In the genomic region with DNA sequence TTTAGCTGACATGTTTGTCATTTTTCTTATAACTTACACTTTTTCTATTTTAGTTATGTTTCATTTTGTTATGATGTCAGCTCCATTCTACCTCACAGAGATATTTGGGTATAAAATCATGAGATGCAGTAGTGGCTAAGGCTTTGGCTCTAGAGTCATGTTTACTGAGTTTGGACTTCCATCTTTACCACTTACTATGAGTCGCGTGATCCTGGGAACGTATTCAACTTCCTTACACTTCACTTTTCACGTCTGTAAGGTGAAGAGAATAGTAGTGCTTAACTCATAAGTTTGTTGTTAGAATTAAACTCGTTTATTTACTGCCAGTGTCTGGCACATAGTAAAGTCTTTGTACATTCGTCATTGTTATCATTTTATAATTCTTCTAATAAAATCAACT, we compare ENCODE assay signal across 10 cellular contexts.
A peak's percentile ranks its signal among the peaks of the same experiment; 100 is the strongest.
DNase-seq lines count a peak whose midpoint lies in the region; ATAC-seq, FAIRE-seq and TF ChIP-seq lines count a peak whose summit lies in the region.
"Had no signal": no experiment of that assay in that cellular context is flagged by ENCODE, and none has a peak within 500 bp of the region (broad histone marks: within the 10 kb centered on the region; RNA-seq: fewer than 3 reads in every experiment).

No MANE protein-coding gene starts in this region.

- CTCF ChIA-PET in PC-9 (lab: Charles Lee) (interaction anchor here (0.8 to 2.0 kb wide), 18 partner anchors 11 to 513 kb away, joined by 3 to 63 read pairs (median 4); a partner anchor contains a TSS), endothelial cell of umbilical vein (lab: Charles Lee) (interaction anchor here (0.6 to 6.0 kb wide), 131 partner anchors 8 to 547 kb away, joined by 3 to 469 read pairs (median 6); a partner anchor contains a TSS)

- no peak overlapping the region for H3K4ac ChIP-seq in neuronal stem cell (ENCODE audit: low read length)

- no peak overlapping the region for H2BK5ac ChIP-seq in neuronal stem cell (ENCODE audit: low read length)

- FAIRE-seq in G401.6 (lab: Jason Lieb, UNC) (peak; percentile 13), endothelial cell of umbilical vein (lab: Jason Lieb, UNC) (no peak)

- no peak overlapping the region for H3K14ac ChIP-seq in neuronal stem cell (ENCODE audit: low read length)

- ATAC-seq in HG03520 (IDR thresholded peaks at IDR 0.05; ENCODE audit: unreplicated experiment) (no peak), GM21423 (IDR thresholded peaks at IDR 0.05; ENCODE audit: unreplicated experiment) (no peak)

- H3K4me3 ChIP-seq in PC-9 (no peak overlapping the region), endothelial cell of umbilical vein (replicated peaks in 1 of 3; ENCODE audit: insufficient read depth in 1 of 3, low read depth in 1 of 3, low read length in 3 of 3) (no peak overlapping the region), neuronal stem cell (ENCODE audit: low read length in 2 of 2) (no peak overlapping the region), osteoblast (ENCODE audit: insufficient read depth, low read length) (no peak overlapping the region)
- H3K4me3 ChIP-seq: BLaER1, GM12878 had no signal

- no peak for TF ChIP-seq CTCF in PC-9 (conservative IDR thresholded peaks at IDR 0.05)
- no peak for TF ChIP-seq CTCF in endothelial cell of umbilical vein (IDR thresholded peaks at IDR 0.05; ENCODE audit: extremely low read depth in 1 of 2, insufficient read depth in 1 of 2, low read depth in 1 of 2, low read length in 2 of 2)
- no peak for TF ChIP-seq CTCF in osteoblast (IDR thresholded peaks at IDR 0.05; ENCODE audit: extremely low read depth, low read depth, low read length)

- H4K91ac ChIP-seq in neuronal stem cell (ENCODE audit: low read depth, low read length, poor library complexity): no peak overlapping the region

- no peak for TF ChIP-seq POLR2A in endothelial cell of umbilical vein (IDR thresholded peaks at IDR 0.05; ENCODE audit: low read depth, low read length)

- peak overlapping the region; percentile 88; the same call in 1 of the 2 replicates for H3K27ac ChIP-seq in PC-9
- no peak overlapping the region for H3K27ac ChIP-seq in endothelial cell of umbilical vein (ENCODE audit: insufficient read depth, low read depth, low read length)
- peak overlapping the region; percentile 49 for H3K27ac ChIP-seq in neuronal stem cell (replicated peaks; ENCODE audit: low read length)
- H3K27ac ChIP-seq in osteoblast (ENCODE audit: low read depth, low read length): no peak overlapping the region
- H3K27ac ChIP-seq: BLaER1 had no signal

- no peak overlapping the region for H2BK15ac ChIP-seq in neuronal stem cell (ENCODE audit: low read length)

- no peak overlapping the region for H3K18ac ChIP-seq in neuronal stem cell (ENCODE audit: low read length)

- H3K36me3 ChIP-seq in PC-9 (ENCODE audit: low read depth) (no peaks in the 10 kb centered on the region), endothelial cell of umbilical vein (ENCODE audit: control insufficient read depth in 2 of 2, extremely low read depth in 1 of 2, insufficient read depth in 2 of 2, low read length in 2 of 2) (no peaks in the 10 kb centered on the region), neuronal stem cell (replicated peaks in 1 of 2; ENCODE audit: control insufficient read depth in 2 of 2, insufficient read depth in 2 of 2, low read length in 2 of 2) (no peaks in the 10 kb centered on the region), osteoblast (ENCODE audit: insufficient read depth, low read length) (no peaks in the 10 kb centered on the region)

- intact Hi-C loops in PC-9 (cut with micrococcal nuclease; ENCODE audit: unreplicated experiment) (loop anchor here (5.0 to 10.0 kb wide), 3 partner anchors 303 to 673 kb away; no protein-coding TSS in a partner anchor), endothelial cell of umbilical vein (cut with micrococcal nuclease) (loop anchor here (5.0 kb wide), 2 partner anchors 100 to 355 kb away; no protein-coding TSS in a partner anchor)

- H2BK120ac ChIP-seq in neuronal stem cell (ENCODE audit: low read depth, low read length): no peak overlapping the region

- H3K9ac ChIP-seq in endothelial cell of umbilical vein (replicated peaks; ENCODE audit: extremely low read depth, insufficient read depth, low read length) (no peak overlapping the region), neuronal stem cell (ENCODE audit: low read depth, low read length, poor library complexity) (no peak overlapping the region)
- H3K9ac ChIP-seq: BLaER1 had no signal

- H3K9me1 ChIP-seq in endothelial cell of umbilical vein (replicated peaks; ENCODE audit: control insufficient read depth, extremely low read depth, insufficient read depth, low read length): no peaks in the 10 kb centered on the region

- DNase-seq in PC-9 (no peak), endothelial cell of umbilical vein (ENCODE audit: low read depth, low spot score) (peak; percentile 21), neuronal stem cell (ENCODE audit: low spot score) (no peak), osteoblast (ENCODE audit: insufficient read length, low spot score, missing footprints) (no peak)
- DNase-seq: GOT3 had no signal

- H4K8ac ChIP-seq in neuronal stem cell (ENCODE audit: low read depth, low read length): no peak overlapping the region

- POLR2A ChIA-PET in PC-9 (lab: Charles Lee; ENCODE audit: unreplicated experiment) (interaction anchor here (0.6 to 1.1 kb wide), 4 partner anchors 13 to 489 kb away, joined by 6 to 19 read pairs (median 8); no protein-coding TSS in a partner anchor), endothelial cell of umbilical vein (lab: Charles Lee) (interaction anchor here (1.2 to 1.4 kb wide), 2 partner anchors 466 to 489 kb away, joined by 3 to 8 read pairs; no protein-coding TSS in a partner anchor)

- no peaks in the 10 kb centered on the region for H3K79me1 ChIP-seq in neuronal stem cell (ENCODE audit: low read depth, low read length)

- H3K9me3 ChIP-seq in PC-9 (ENCODE audit: insufficient read depth, low read depth): no peaks in the 10 kb centered on the region
- no peaks in the 10 kb centered on the region for H3K9me3 ChIP-seq in endothelial cell of umbilical vein (replicated peaks; ENCODE audit: control insufficient read depth, insufficient read depth, low read length)
- H3K9me3 ChIP-seq in neuronal stem cell (replicated peaks in 1 of 2; ENCODE audit: control insufficient read depth in 2 of 2, insufficient read depth in 1 of 2, low read depth in 1 of 2, low read length in 2 of 2): no peaks in the 10 kb centered on the region
- no peaks in the 10 kb centered on the region for H3K9me3 ChIP-seq in osteoblast (ENCODE audit: low read depth, low read length)
- H3K9me3 ChIP-seq: BLaER1 had no signal

- no CpG with 5 or more reads among the region's 6 CpGs for WGBS in neuronal stem cell (ENCODE audit: extremely low coverage in 2 of 2, insufficient read length in 2 of 2, insufficient replicate concordance in 1 of 2), 2 donors

- H2BK12ac ChIP-seq in neuronal stem cell (ENCODE audit: low read length): no peak overlapping the region

- dilution Hi-C loops in endothelial cell of umbilical vein (cut with MboI; ENCODE audit: extremely low pct_ligation_motif_present, low sequenced_read_pairs): loop anchor here (25.0 kb wide), 1 partner anchor 445 kb away; no protein-coding TSS in a partner anchor

- no peaks in the 10 kb centered on the region for H4K20me1 ChIP-seq in PC-9 (ENCODE audit: insufficient read depth)
- no peaks in the 10 kb centered on the region for H4K20me1 ChIP-seq in endothelial cell of umbilical vein (replicated peaks; ENCODE audit: control insufficient read depth, extremely low read depth, insufficient read depth, low read length)
- H4K20me1 ChIP-seq in osteoblast (ENCODE audit: insufficient read depth, low read length): no peaks in the 10 kb centered on the region

- H3K27me3 ChIP-seq in PC-9 (ENCODE audit: insufficient read depth, low read depth): no peaks in the 10 kb centered on the region
- no peaks in the 10 kb centered on the region for H3K27me3 ChIP-seq in endothelial cell of umbilical vein (ENCODE audit: control insufficient read depth in 2 of 2, insufficient read depth in 2 of 2, low read length in 2 of 2)
- peaks cover 0 to 2% (median 0%) of the 10 kb centered on the region in 3 experiments for H3K27me3 ChIP-seq in neuronal stem cell (ENCODE audit: control insufficient read depth in 3 of 3, insufficient read depth in 3 of 3, low read depth in 1 of 3, low read length in 3 of 3)
- H3K27me3 ChIP-seq in osteoblast (ENCODE audit: insufficient read depth, low read length): no peaks in the 10 kb centered on the region
- H3K27me3 ChIP-seq: BLaER1 had no signal

- H3K23ac ChIP-seq in neuronal stem cell (ENCODE audit: low read depth, low read length, poor library complexity): no peak overlapping the region

- no peaks in the 10 kb centered on the region for H3K79me2 ChIP-seq in PC-9 (ENCODE audit: low read depth)
- no peaks in the 10 kb centered on the region for H3K79me2 ChIP-seq in endothelial cell of umbilical vein (ENCODE audit: control insufficient read depth, insufficient read depth, low read length)
- H3K79me2 ChIP-seq in osteoblast (ENCODE audit: insufficient read depth, low read length): peaks cover 5% of the 10 kb centered on the region

- H2AK5ac ChIP-seq in neuronal stem cell (ENCODE audit: low read depth, low read length): no peak overlapping the region

- H2AFZ ChIP-seq in PC-9: no peak overlapping the region
- H2AFZ ChIP-seq in endothelial cell of umbilical vein (ENCODE audit: low read depth, low read length): no peak overlapping the region
- H2AFZ ChIP-seq in neuronal stem cell (ENCODE audit: low read length): no peak overlapping the region
- no peak overlapping the region for H2AFZ ChIP-seq in osteoblast (ENCODE audit: low read length)

- H3K4me1 ChIP-seq in PC-9 (replicated peaks; ENCODE audit: insufficient read depth) (peaks cover 49% of the 10 kb centered on the region), endothelial cell of umbilical vein (ENCODE audit: control insufficient read depth, extremely low read depth, insufficient read depth, low read length) (peaks cover 13% of the 10 kb centered on the region), neuronal stem cell (ENCODE audit: control insufficient read depth in 2 of 2, insufficient read depth in 1 of 2, low read depth in 1 of 2, low read length in 2 of 2) (peaks cover 0 to 4% of the 10 kb centered on the region in 2 donors), osteoblast (ENCODE audit: insufficient read depth, low read length) (peaks cover 32% of the 10 kb centered on the region)
- H3K4me1 ChIP-seq: BLaER1 had no signal

- no TSS peak for BruUV-seq in PC-9 (replicated peaks; lab: Mats Ljungman, UMichigan)
- no TSS peak for BruUV-seq in endothelial cell of umbilical vein (replicated peaks; lab: Mats Ljungman, UMichigan)

- H3K4me2 ChIP-seq in PC-9 (no peak overlapping the region), endothelial cell of umbilical vein (ENCODE audit: insufficient read depth, low read length) (no peak overlapping the region), neuronal stem cell (ENCODE audit: insufficient read depth, low read length, poor library complexity, severe bottlenecking) (no peak overlapping the region), osteoblast (ENCODE audit: insufficient read depth, low read length) (no peak overlapping the region)
- H3K4me2 ChIP-seq: BLaER1 had no signal

- no peaks in the 10 kb centered on the region for H3K9me2 ChIP-seq in PC-9 (ENCODE audit: insufficient read depth)

- peaks cover 33% of the 10 kb centered on the region for H3F3A ChIP-seq in PC-9 (ENCODE audit: insufficient read depth, low read depth)

TF ChIP-seq in endothelial cell of umbilical vein, 7 proteins besides CTCF, POLR2A, EP300 and RAD21 (continues in another document):
- TF ChIP-seq GATA2 (IDR thresholded peaks at IDR 0.05; ENCODE audit: insufficient read depth, insufficient read length, low read depth, low read length): no peak

Comparison
In these comparisons a context has a peak if more than half of its experiments do, and no peak if none do; other contexts are left out.
1. H3K27ac ChIP-seq: peak in PC-9 (single experiment) and neuronal stem cell (single experiment); none in endothelial cell of umbilical vein (single experiment) and osteoblast (single experiment).